In genomic region chr1:210949039-210949438, GRCh38 we compare ENCODE assay signal across 26 cellular contexts.
DNase-seq lines count a peak whose midpoint lies in the region; ATAC-seq and TF ChIP-seq lines count a peak whose summit lies in the region.
"Had no signal": no experiment of that assay in that cellular context is flagged by ENCODE, and none has a peak within 500 bp of the region (broad histone marks: within the 10 kb centered on the region; RNA-seq: fewer than 3 reads in every experiment).

No MANE protein-coding gene starts in this region.

- no peak overlapping the region for H3K4me2 ChIP-seq in mesendoderm (ENCODE audit: low read length)
- H3K4me2 ChIP-seq: GM23338, PC-9 had no signal

- no peak overlapping the region for H3K4ac ChIP-seq in mesendoderm (ENCODE audit: low read depth, low read length)

- POLR2A ChIA-PET in HEK293 (lab: Yijun Ruan, JAX): no interaction called here

- H2BK5ac ChIP-seq in mesendoderm (ENCODE audit: low read length): no peak overlapping the region

- H3K27ac ChIP-seq in HEK293 (ENCODE audit: extremely low read depth, low read depth, low read length): no peak overlapping the region
- no peak overlapping the region for H3K27ac ChIP-seq in mesendoderm (ENCODE audit: low read depth, low read length)
- H3K27ac ChIP-seq: PC-9, SJSA1 had no signal

- H3K9me3 ChIP-seq in HEK293 (ENCODE audit: control insufficient read depth, insufficient read depth, low read depth, low read length): no peaks in the 10 kb centered on the region
- H3K9me3 ChIP-seq: Caco-2, HAP-1, SJSA1 had no signal

- no peaks in the 10 kb centered on the region for H3K79me1 ChIP-seq in mesendoderm (ENCODE audit: low read length)

- no peak for TF ChIP-seq CTCF in HEK293 (tag by site-specific recombination; IDR thresholded peaks at IDR 0.05)

- DNase-seq in DMS 273 (lab: John Stamatoyannopoulos, UW; ENCODE audit: unreplicated experiment) (peak; percentile 58), NCI-H69 (lab: John Stamatoyannopoulos, UW) (peak; percentile 45), myocyte (ENCODE audit: low read depth) (peak; percentile 47), mesendoderm (no peak), COLO829 (ENCODE audit: low spot score) (no peak)
- DNase-seq: C1 segment of cervical spinal cord; Caco-2; CD4-positive, alpha-beta memory T cell; EL; GDM1; MM.1S; NCI-H2029; NCI-H524 treated with DMSO at 0.1 percent for 48 hours; NCI-H82; PC-9; Right ventricle myocardium superior; RPMI8226; T-cell had no signal

- H3K36me3 ChIP-seq in HEK293 (ENCODE audit: control insufficient read depth in 2 of 2, insufficient read depth in 1 of 2, low read length in 2 of 2) (no peaks in the 10 kb centered on the region), mesendoderm (ENCODE audit: control insufficient read depth, insufficient read depth, low read length) (no peaks in the 10 kb centered on the region)
- H3K36me3 ChIP-seq: HAP-1, SJSA1 had no signal

- no peak overlapping the region for H3K4me3 ChIP-seq in HEK293 (ENCODE audit: low read depth, low read length)
- no peak overlapping the region for H3K4me3 ChIP-seq in mesendoderm (ENCODE audit: low read length)
- H3K4me3 ChIP-seq: GM12878, GM23338, HAP-1, PC-9, SJSA1 had no signal

- no peaks in the 10 kb centered on the region for H3K79me2 ChIP-seq in mesendoderm (ENCODE audit: control insufficient read depth, insufficient read depth, low read length)

- CTCF ChIA-PET in HEK293 (lab: Yijun Ruan, JAX): interaction anchor here (0.6 to 1.7 kb wide), 11 partner anchors 9 to 318 kb away, joined by 3 to 6 read pairs (median 3); partner anchors contain the start of gene KCNH1

- H3K9ac ChIP-seq in mesendoderm (ENCODE audit: low read length): no peak overlapping the region

- no peak overlapping the region for H3K18ac ChIP-seq in mesendoderm (ENCODE audit: low read length)

- no peak overlapping the region for H4K8ac ChIP-seq in mesendoderm (ENCODE audit: low read depth, low read length)

- H3K23ac ChIP-seq in mesendoderm (ENCODE audit: low read length): no peak overlapping the region

- H3K4me1 ChIP-seq in HEK293 (ENCODE audit: control insufficient read depth, insufficient read depth, low read length) (no peaks in the 10 kb centered on the region), mesendoderm (ENCODE audit: control insufficient read depth, low read depth, low read length) (no peaks in the 10 kb centered on the region)
- H3K4me1 ChIP-seq: Caco-2, HAP-1, SJSA1 had no signal

- no peak overlapping the region for H4K5ac ChIP-seq in mesendoderm (ENCODE audit: low read length)

- H3K56ac ChIP-seq in mesendoderm (ENCODE audit: low read length): no peak overlapping the region

- H2AK5ac ChIP-seq in mesendoderm (ENCODE audit: low read length): no peak overlapping the region

- no peak for ATAC-seq in HG02885 (IDR thresholded peaks at IDR 0.05; ENCODE audit: poor library complexity, unreplicated experiment)
- no peak for ATAC-seq in HG03521 (IDR thresholded peaks at IDR 0.05; ENCODE audit: unreplicated experiment)
- ATAC-seq: GM12878, GM23338, HepG2, T-cell had no signal

- WGBS in mesendoderm (ENCODE audit: extremely low coverage, insufficient coverage, low lambda C conversion rate): no CpG with 5 or more reads among the region's 2 CpGs

- H3K27me3 ChIP-seq in mesendoderm (ENCODE audit: insufficient read depth, low read length, poor library complexity): no peaks in the 10 kb centered on the region
- H3K27me3 ChIP-seq: SJSA1 had no signal

- H2BK120ac ChIP-seq in mesendoderm (ENCODE audit: low read depth, low read length): no peak overlapping the region

- no peak overlapping the region for H2BK15ac ChIP-seq in mesendoderm (replicated peaks; ENCODE audit: low read depth)

TF ChIP-seq in HEK293, 187 proteins besides CTCF, POLR2A, EP300 and RAD21:
- TF ChIP-seq, protein P1, sequence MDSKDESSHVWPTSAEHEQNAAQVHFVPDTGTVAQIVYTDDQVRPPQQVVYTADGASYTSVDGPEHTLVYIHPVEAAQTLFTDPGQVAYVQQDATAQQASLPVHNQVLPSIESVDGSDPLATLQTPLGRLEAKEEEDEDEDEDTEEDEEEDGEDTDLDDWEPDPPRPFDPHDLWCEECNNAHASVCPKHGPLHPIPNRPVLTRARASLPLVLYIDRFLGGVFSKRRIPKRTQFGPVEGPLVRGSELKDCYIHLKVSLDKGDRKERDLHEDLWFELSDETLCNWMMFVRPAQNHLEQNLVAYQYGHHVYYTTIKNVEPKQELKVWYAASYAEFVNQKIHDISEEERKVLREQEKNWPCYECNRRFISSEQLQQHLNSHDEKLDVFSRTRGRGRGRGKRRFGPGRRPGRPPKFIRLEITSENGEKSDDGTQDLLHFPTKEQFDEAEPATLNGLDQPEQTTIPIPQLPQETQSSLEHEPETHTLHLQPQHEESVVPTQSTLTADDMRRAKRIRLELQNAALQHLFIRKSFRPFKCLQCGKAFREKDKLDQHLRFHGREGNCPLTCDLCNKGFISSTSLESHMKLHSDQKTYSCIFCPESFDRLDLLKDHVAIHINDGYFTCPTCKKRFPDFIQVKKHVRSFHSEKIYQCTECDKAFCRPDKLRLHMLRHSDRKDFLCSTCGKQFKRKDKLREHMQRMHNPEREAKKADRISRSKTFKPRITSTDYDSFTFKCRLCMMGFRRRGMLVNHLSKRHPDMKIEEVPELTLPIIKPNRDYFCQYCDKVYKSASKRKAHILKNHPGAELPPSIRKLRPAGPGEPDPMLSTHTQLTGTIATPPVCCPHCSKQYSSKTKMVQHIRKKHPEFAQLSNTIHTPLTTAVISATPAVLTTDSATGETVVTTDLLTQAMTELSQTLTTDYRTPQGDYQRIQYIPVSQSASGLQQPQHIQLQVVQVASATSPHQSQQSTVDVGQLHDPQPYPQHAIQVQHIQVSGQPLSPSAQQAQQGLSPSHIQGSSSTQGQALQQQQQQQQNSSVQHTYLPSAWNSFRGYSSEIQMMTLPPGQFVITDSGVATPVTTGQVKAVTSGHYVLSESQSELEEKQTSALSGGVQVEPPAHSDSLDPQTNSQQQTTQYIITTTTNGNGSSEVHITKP (tag by site-specific recombination; IDR thresholded peaks at IDR 0.05): 0 out of 2 replicates have a peak, but pooled peaks have one; percentile 19
- no peak for TF ChIP-seq ZNF280D (tag by site-specific recombination; IDR thresholded peaks at IDR 0.05)

Comparison
In these comparisons a context has a peak if more than half of its experiments do, and no peak if none do; other contexts are left out.
1. DNase-seq: peak in DMS 273 (single experiment), NCI-H69 (single experiment) and myocyte (single experiment); none in mesendoderm (single experiment) and COLO829 (single experiment).